ENCODE assay signal across 7 cellular contexts in genomic region chr15:45587861-45588170, GRCh38. TPM values are rescaled to one million over a fixed set of nuclear protein-coding genes. Genes with fewer than 3 reads are reported as not detected.
DNase-seq lines count a peak whose midpoint lies in the region; ATAC-seq and TF ChIP-seq lines count a peak whose summit lies in the region.

No MANE protein-coding gene starts in this region.

- no peak for TF ChIP-seq CTCF in HL-60 (IDR thresholded peaks at IDR 0.05; ENCODE audit: insufficient read depth, low read length)

- no peaks in the 10 kb centered on the region for H3K9me3 ChIP-seq in iPS-18c (ENCODE audit: control insufficient read depth, insufficient read depth, low read length)

- no peak for ATAC-seq in activated naive CD4-positive, alpha-beta T cell treated with anti-CD3 and anti-CD28 coated beads, Interleukin-2, amount 50 U/mL, for 72 hours
- ATAC-seq in stimulated activated naive CD8-positive, alpha-beta T cell treated with anti-CD3 and anti-CD28 coated beads, Interleukin-15, amount 100 ng/mL, for 72 hours = no peak

- DNase-seq in HL-60 (ENCODE audit: low read depth in 1 of 2, low spot score in 1 of 2) (no peak), NCI-H1694 treated with DMSO at 0.1 percent for 48 hours (lab: John Stamatoyannopoulos, UW) (no peak), NCI-H2196 treated with DMSO at 0.1 percent for 48 hours (lab: John Stamatoyannopoulos, UW; ENCODE audit: unreplicated experiment) (no peak), iPS-NIHi11 (ENCODE audit: low spot score) (no peak)
- DNase-seq in activated naive CD4-positive, alpha-beta T cell treated with anti-CD3 and anti-CD28 coated beads, Interleukin-2, amount 50 U/mL, for 72 hours (ENCODE audit: low spot score in 2 of 2) = no peak
- no peak for DNase-seq in stimulated activated naive CD8-positive, alpha-beta T cell treated with anti-CD3 and anti-CD28 coated beads, Interleukin-15, amount 100 ng/mL, for 72 hours

- H3K9me3 Mint-ChIP-seq in activated naive CD4-positive, alpha-beta T cell treated with anti-CD3 and anti-CD28 coated beads, Interleukin-2, amount 50 U/mL, for 72 hours = no peaks in the 10 kb centered on the region
- no peaks in the 10 kb centered on the region for H3K9me3 Mint-ChIP-seq in stimulated activated naive CD8-positive, alpha-beta T cell treated with anti-CD3 and anti-CD28 coated beads, Interleukin-15, amount 100 ng/mL, for 72 hours

- peaks cover 14 to 21% of the 10 kb centered on the region in 2 donors for H3K36me3 Mint-ChIP-seq in activated naive CD4-positive, alpha-beta T cell treated with anti-CD3 and anti-CD28 coated beads, Interleukin-2, amount 50 U/mL, for 72 hours

- no peaks in the 10 kb centered on the region for H3K27me3 ChIP-seq in HL-60 (ENCODE audit: insufficient read depth, poor library complexity, severe bottlenecking)

- peak overlapping the region; percentile 97 for H3K27ac ChIP-seq in HL-60 (replicated peaks)

- no peaks in the 10 kb centered on the region for H3K27me3 Mint-ChIP-seq in stimulated activated naive CD8-positive, alpha-beta T cell treated with anti-CD3 and anti-CD28 coated beads, Interleukin-15, amount 100 ng/mL, for 72 hours

- peak overlapping the region; percentile 100 for H3K27ac Mint-ChIP-seq in activated naive CD4-positive, alpha-beta T cell treated with anti-CD3 and anti-CD28 coated beads, Interleukin-2, amount 50 U/mL, for 72 hours
- H3K27ac Mint-ChIP-seq in stimulated activated naive CD8-positive, alpha-beta T cell treated with anti-CD3 and anti-CD28 coated beads, Interleukin-15, amount 100 ng/mL, for 72 hours = peak overlapping the region; percentile 99 to 100

- H3K4me3 ChIP-seq in HL-60 (replicated peaks; ENCODE audit: insufficient read depth, low read length) (peak overlapping the region; percentile 93), iPS-18c (ENCODE audit: insufficient read depth, low read depth, low read length) (peak overlapping the region; percentile 96)

- H3K4me1 Mint-ChIP-seq in stimulated activated naive CD8-positive, alpha-beta T cell treated with anti-CD3 and anti-CD28 coated beads, Interleukin-15, amount 100 ng/mL, for 72 hours = peaks cover 44% of the 10 kb centered on the region

- peak overlapping the region; percentile 93 to 96 for H3K4me3 Mint-ChIP-seq in stimulated activated naive CD8-positive, alpha-beta T cell treated with anti-CD3 and anti-CD28 coated beads, Interleukin-15, amount 100 ng/mL, for 72 hours

RNA-seq across cellular contexts. Expression of gene BLOC1S6, which starts 0.6 kb away (rescaled TPM):
- total RNA-seq in activated naive CD4-positive, alpha-beta T cell treated with anti-CD3 and anti-CD28 coated beads, Interleukin-2, amount 50 U/mL, for 72 hours = 10 to 100 TPM; 45.6 to 54.6 TPM

RNA-seq across cellular contexts. Expression of gene SQOR, which starts 47.0 kb away (rescaled TPM):
- 100 to 1,000 TPM in 1 of 2 donors, 10 to 100 TPM in 1; 98.6 to 114 TPM for total RNA-seq in activated naive CD4-positive, alpha-beta T cell treated with anti-CD3 and anti-CD28 coated beads, Interleukin-2, amount 50 U/mL, for 72 hours
